ENCODE assay signal across 10 cellular contexts in genomic region chr13:42478531-42479156, GRCh38.
DNase-seq lines count a peak whose midpoint lies in the region; TF ChIP-seq lines count a peak whose summit lies in the region.
"Had no signal": no experiment of that assay in that cellular context is flagged by ENCODE, and none has a peak within 500 bp of the region (broad histone marks: within the 10 kb centered on the region; RNA-seq: fewer than 3 reads in every experiment).

No MANE protein-coding gene starts in this region.

- H3K36me3 ChIP-seq in esophagus squamous epithelium (no peaks in the 10 kb centered on the region), spleen (no peaks in the 10 kb centered on the region)
- H3K36me3 ChIP-seq: BLaER1 treated with 17β-estradiol and CSF1 and Interleukin-3, amounts not matched to agents 10 nM and 100 nM had no signal

- intact Hi-C loops in esophagus squamous epithelium (cut with DNase I) (no loop called here), spleen (cut with DNase I; ENCODE audit: low total_unique reads) (loop anchor here (2.0 to 10.0 kb wide), 2 partner anchors 14 to 144 kb away; no protein-coding TSS in a partner anchor)

- H3K4me3 ChIP-seq in esophagus squamous epithelium = no peak overlapping the region
- no peak overlapping the region for H3K4me3 ChIP-seq in spleen
- H3K4me3 ChIP-seq: BLaER1 treated with 17β-estradiol and CSF1 and Interleukin-3, amounts not matched to agents 10 nM and 100 nM had no signal

- H3K9me3 ChIP-seq in esophagus squamous epithelium = no peaks in the 10 kb centered on the region
- H3K9me3 ChIP-seq in spleen = no peaks in the 10 kb centered on the region

- peak; percentile 41 for DNase-seq in NCI-H748 (lab: John Stamatoyannopoulos, UW; ENCODE audit: unreplicated experiment)
- no peak for DNase-seq in NCI-H748 treated with DMSO at 0.1 percent for 48 hours (lab: John Stamatoyannopoulos, UW)
- DNase-seq in NCI-H146 treated with DMSO at 0.1 percent for 48 hours (lab: John Stamatoyannopoulos, UW; ENCODE audit: unreplicated experiment) = peak; percentile 17
- DNase-seq in dermis microvascular lymphatic vessel endothelial cell (ENCODE audit: low read depth in 2 of 2) = peak; percentile 14 to 22
- no peak for DNase-seq in osteocyte (ENCODE audit: extremely low spot score, unreplicated experiment)
- no peak for DNase-seq in KG1 (lab: John Stamatoyannopoulos, UW)
- no peak for DNase-seq in esophagus squamous epithelium (lab: John Stamatoyannopoulos, UW)
- DNase-seq in spleen = no peak
- DNase-seq: activated CD4-positive, alpha-beta memory T cell treated with anti-CD3 and anti-CD28 coated beads for 36 hours had no signal

- no peaks in the 10 kb centered on the region for H3K36me3 Mint-ChIP-seq in osteocyte (ENCODE audit: unreplicated experiment)

- no peaks in the 10 kb centered on the region for H3K27me3 ChIP-seq in esophagus squamous epithelium
- H3K27me3 ChIP-seq in spleen (replicated peaks in 1 of 7) = no peaks in the 10 kb centered on the region
- H3K27me3 ChIP-seq: BLaER1 treated with 17β-estradiol and CSF1 and Interleukin-3, amounts not matched to agents 10 nM and 100 nM had no signal

- H3K4me3 Mint-ChIP-seq in osteocyte (ENCODE audit: unreplicated experiment) = no peak overlapping the region
- H3K4me3 Mint-ChIP-seq: activated CD4-positive, alpha-beta memory T cell treated with anti-CD3 and anti-CD28 coated beads for 36 hours had no signal

- H3K27ac Mint-ChIP-seq in osteocyte (ENCODE audit: unreplicated experiment) = no peak overlapping the region
- H3K27ac Mint-ChIP-seq: activated CD4-positive, alpha-beta memory T cell treated with anti-CD3 and anti-CD28 coated beads for 36 hours had no signal

- TF ChIP-seq CTCF in osteocyte (IDR thresholded peaks at IDR 0.05) = peak; percentile 54
- TF ChIP-seq CTCF in esophagus squamous epithelium (IDR thresholded peaks at IDR 0.05) = peak in 2 of 6 experiments; percentile 19 to 30
- TF ChIP-seq CTCF in spleen (IDR thresholded peaks at IDR 0.05 in 8 of 11, conservative IDR thresholded peaks at IDR 0.05 in 3 of 11) = peak in 2 of 11 experiments; percentile 18 to 31

- H3K4me1 ChIP-seq in esophagus squamous epithelium (no peaks in the 10 kb centered on the region), spleen (no peaks in the 10 kb centered on the region)

- no peak overlapping the region for H3K27ac ChIP-seq in esophagus squamous epithelium
- no peak overlapping the region for H3K27ac ChIP-seq in spleen
- H3K27ac ChIP-seq: BLaER1 treated with 17β-estradiol and CSF1 and Interleukin-3, amounts not matched to agents 10 nM and 100 nM had no signal

- 54 to 89% methylated on average over 3 of the region's 3 CpGs for WGBS in esophagus squamous epithelium, 2 donors
- WGBS in spleen, 5 donors = 77 to 84% (median 81%) methylated on average over 3 of the region's 3 CpGs

- H3K27me3 Mint-ChIP-seq in osteocyte (ENCODE audit: unreplicated experiment) = no peaks in the 10 kb centered on the region
- H3K27me3 Mint-ChIP-seq: activated CD4-positive, alpha-beta memory T cell treated with anti-CD3 and anti-CD28 coated beads for 36 hours had no signal

- peaks cover 22% of the 10 kb centered on the region for H3K4me1 Mint-ChIP-seq in osteocyte (ENCODE audit: unreplicated experiment)

- TF ChIP-seq POLR2A in esophagus squamous epithelium (IDR thresholded peaks at IDR 0.05) (no peak), spleen (IDR thresholded peaks at IDR 0.05) (no peak)

- H3K9me3 Mint-ChIP-seq in osteocyte (ENCODE audit: unreplicated experiment) = no peaks in the 10 kb centered on the region

Comparison
In these comparisons a context has a peak if more than half of its experiments do, and no peak if none do; other contexts are left out.
1. DNase-seq: peak in NCI-H748 (single experiment), NCI-H146 treated with DMSO at 0.1 percent for 48 hours (single experiment) and dermis microvascular lymphatic vessel endothelial cell (2 of 2); none in NCI-H748 treated with DMSO at 0.1 percent for 48 hours (single experiment), osteocyte (single experiment), KG1 (single experiment), esophagus squamous epithelium (single experiment) and spleen (single experiment).